Comparison of ENCODE assay signal across 1 cellular context in the genomic region with DNA sequence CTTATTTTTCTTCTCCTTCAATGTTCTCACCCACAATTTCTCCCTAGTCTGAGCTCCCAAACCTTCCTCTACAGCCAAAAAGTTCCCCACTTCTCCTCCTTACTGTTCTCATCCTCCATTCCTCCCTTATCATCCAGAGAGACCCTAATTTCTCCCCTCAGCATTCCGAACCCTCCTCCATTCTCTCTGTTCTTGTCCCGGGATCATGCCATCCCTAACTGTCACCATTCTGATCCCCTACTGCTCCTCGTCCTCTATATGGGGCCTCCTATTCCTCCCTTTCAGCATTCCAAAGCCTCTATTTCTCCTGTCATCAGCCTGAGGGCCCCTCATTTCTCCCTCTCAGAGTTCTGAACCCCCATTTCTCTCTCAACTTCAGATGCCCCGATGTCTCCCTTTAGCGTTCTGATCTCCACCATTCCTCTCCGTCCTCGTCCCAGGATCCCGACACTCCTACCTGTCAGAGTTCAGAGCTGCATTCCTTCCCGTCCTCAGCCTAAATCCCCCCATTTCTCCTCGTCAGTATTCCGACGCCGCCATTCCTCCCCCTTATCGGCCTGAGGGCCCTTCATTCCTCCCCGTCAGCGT.
A peak's percentile ranks its signal among the peaks of the same experiment; 100 is the strongest.
TF ChIP-seq lines count a peak whose summit lies in the region.

No MANE protein-coding gene starts in this region.

TF ChIP-seq in HEK293, 187 proteins besides CTCF, POLR2A, EP300 and RAD21 (continued from another document):
- TF ChIP-seq PRDM2 (tag by site-specific recombination; IDR thresholded peaks at IDR 0.05; ENCODE audit: borderline replicate concordance) = peak; percentile 99; the same call in 1 of the 2 replicates
- 0 out of 2 replicates have a peak, but pooled peaks have one; percentile 12 for TF ChIP-seq BCL11A (tag by site-specific recombination; IDR thresholded peaks at IDR 0.05; ENCODE audit: low read depth)
- peak; percentile 85; the same call in 1 of the 2 replicates for TF ChIP-seq YY1 (tag by site-specific recombination; IDR thresholded peaks at IDR 0.05)
- TF ChIP-seq ZNF416 (tag by site-specific recombination; IDR thresholded peaks at IDR 0.05) = peak; percentile 73; the same call in 1 of the 2 replicates
- TF ChIP-seq BCL6B (tag by site-specific recombination; IDR thresholded peaks at IDR 0.05) = no peak
- 0 out of 2 replicates have a peak, but pooled peaks have one; percentile 46 for TF ChIP-seq ZNF148 (tag by site-specific recombination; IDR thresholded peaks at IDR 0.05; ENCODE audit: borderline replicate concordance)
- TF ChIP-seq ZNF121 (tag by site-specific recombination; IDR thresholded peaks at IDR 0.05) = no peak
- TF ChIP-seq ZNF37A (tag by site-specific recombination; IDR thresholded peaks at IDR 0.05) = no peak
- no peak for TF ChIP-seq MEIS1 (CRISPR knock-in tag; IDR thresholded peaks at IDR 0.05; ENCODE audit: borderline replicate concordance)
- no peak for TF ChIP-seq PRDM6 (tag by site-specific recombination; IDR thresholded peaks at IDR 0.05)
- no peak for TF ChIP-seq SALL2 (tag by site-specific recombination; IDR thresholded peaks at IDR 0.05; ENCODE audit: borderline replicate concordance)
- TF ChIP-seq ZNF701 (tag by site-specific recombination; IDR thresholded peaks at IDR 0.05) = peak; percentile 13; the same call in 1 of the 2 replicates
- TF ChIP-seq ZNF623 (tag by site-specific recombination; IDR thresholded peaks at IDR 0.05) = peak; percentile 31; the same call in 1 of the 2 replicates
- TF ChIP-seq, protein P1, sequence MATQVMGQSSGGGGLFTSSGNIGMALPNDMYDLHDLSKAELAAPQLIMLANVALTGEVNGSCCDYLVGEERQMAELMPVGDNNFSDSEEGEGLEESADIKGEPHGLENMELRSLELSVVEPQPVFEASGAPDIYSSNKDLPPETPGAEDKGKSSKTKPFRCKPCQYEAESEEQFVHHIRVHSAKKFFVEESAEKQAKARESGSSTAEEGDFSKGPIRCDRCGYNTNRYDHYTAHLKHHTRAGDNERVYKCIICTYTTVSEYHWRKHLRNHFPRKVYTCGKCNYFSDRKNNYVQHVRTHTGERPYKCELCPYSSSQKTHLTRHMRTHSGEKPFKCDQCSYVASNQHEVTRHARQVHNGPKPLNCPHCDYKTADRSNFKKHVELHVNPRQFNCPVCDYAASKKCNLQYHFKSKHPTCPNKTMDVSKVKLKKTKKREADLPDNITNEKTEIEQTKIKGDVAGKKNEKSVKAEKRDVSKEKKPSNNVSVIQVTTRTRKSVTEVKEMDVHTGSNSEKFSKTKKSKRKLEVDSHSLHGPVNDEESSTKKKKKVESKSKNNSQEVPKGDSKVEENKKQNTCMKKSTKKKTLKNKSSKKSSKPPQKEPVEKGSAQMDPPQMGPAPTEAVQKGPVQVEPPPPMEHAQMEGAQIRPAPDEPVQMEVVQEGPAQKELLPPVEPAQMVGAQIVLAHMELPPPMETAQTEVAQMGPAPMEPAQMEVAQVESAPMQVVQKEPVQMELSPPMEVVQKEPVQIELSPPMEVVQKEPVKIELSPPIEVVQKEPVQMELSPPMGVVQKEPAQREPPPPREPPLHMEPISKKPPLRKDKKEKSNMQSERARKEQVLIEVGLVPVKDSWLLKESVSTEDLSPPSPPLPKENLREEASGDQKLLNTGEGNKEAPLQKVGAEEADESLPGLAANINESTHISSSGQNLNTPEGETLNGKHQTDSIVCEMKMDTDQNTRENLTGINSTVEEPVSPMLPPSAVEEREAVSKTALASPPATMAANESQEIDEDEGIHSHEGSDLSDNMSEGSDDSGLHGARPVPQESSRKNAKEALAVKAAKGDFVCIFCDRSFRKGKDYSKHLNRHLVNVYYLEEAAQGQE (tag by site-specific recombination; IDR thresholded peaks at IDR 0.05) = 0 out of 2 replicates have a peak, but pooled peaks have one; percentile 36
- no peak for TF ChIP-seq ZSCAN23 (tag by site-specific recombination; IDR thresholded peaks at IDR 0.05)
- TF ChIP-seq ZNF169 (tag by site-specific recombination; IDR thresholded peaks at IDR 0.05) = 0 out of 2 replicates have a peak, but pooled peaks have one; percentile 4
- no peak for TF ChIP-seq SCRT2 (tag by site-specific recombination; IDR thresholded peaks at IDR 0.05)
- TF ChIP-seq ZNF239 (tag by site-specific recombination; IDR thresholded peaks at IDR 0.05) = no peak
- TF ChIP-seq, protein P2, sequence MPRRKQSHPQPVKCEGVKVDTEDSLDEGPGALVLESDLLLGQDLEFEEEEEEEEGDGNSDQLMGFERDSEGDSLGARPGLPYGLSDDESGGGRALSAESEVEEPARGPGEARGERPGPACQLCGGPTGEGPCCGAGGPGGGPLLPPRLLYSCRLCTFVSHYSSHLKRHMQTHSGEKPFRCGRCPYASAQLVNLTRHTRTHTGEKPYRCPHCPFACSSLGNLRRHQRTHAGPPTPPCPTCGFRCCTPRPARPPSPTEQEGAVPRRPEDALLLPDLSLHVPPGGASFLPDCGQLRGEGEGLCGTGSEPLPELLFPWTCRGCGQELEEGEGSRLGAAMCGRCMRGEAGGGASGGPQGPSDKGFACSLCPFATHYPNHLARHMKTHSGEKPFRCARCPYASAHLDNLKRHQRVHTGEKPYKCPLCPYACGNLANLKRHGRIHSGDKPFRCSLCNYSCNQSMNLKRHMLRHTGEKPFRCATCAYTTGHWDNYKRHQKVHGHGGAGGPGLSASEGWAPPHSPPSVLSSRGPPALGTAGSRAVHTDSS (tag by site-specific recombination; IDR thresholded peaks at IDR 0.05) = no peak
- TF ChIP-seq, protein P3, sequence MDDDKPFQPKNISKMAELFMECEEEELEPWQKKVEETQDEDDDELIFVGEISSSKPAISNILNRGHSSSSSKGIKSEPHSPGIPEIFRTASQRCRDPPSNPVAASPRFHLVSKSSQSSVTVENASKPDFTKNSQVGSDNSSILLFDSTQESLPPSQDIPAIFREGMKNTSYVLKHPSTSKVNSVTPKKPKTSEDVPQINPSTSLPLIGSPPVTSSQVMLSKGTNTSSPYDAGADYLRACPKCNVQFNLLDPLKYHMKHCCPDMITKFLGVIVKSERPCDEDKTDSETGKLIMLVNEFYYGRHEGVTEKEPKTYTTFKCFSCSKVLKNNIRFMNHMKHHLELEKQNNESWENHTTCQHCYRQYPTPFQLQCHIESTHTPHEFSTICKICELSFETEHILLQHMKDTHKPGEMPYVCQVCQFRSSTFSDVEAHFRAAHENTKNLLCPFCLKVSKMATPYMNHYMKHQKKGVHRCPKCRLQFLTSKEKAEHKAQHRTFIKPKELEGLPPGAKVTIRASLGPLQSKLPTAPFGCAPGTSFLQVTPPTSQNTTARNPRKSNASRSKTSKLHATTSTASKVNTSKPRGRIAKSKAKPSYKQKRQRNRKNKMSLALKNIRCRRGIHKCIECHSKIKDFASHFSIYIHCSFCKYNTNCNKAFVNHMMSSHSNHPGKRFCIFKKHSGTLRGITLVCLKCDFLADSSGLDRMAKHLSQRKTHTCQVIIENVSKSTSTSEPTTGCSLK (tag by site-specific recombination; IDR thresholded peaks at IDR 0.05) = 0 out of 2 replicates have a peak, but pooled peaks have one; percentile 17
- no peak for TF ChIP-seq INSM2 (tag by site-specific recombination; IDR thresholded peaks at IDR 0.05)
- TF ChIP-seq FEZF1 (tag by site-specific recombination; IDR thresholded peaks at IDR 0.05) = 0 out of 2 replicates have a peak, but pooled peaks have one; percentile 1
- TF ChIP-seq ZNF473 (tag by site-specific recombination; IDR thresholded peaks at IDR 0.05) = no peak
- no peak for TF ChIP-seq ZNF776 (tag by site-specific recombination; IDR thresholded peaks at IDR 0.05; ENCODE audit: borderline replicate concordance)
- TF ChIP-seq RBAK (tag by site-specific recombination; IDR thresholded peaks at IDR 0.05) = 0 out of 2 replicates have a peak, but pooled peaks have one; percentile 9
- TF ChIP-seq ZNF157 (tag by site-specific recombination; IDR thresholded peaks at IDR 0.05) = peak; percentile 36; the same call in 1 of the 2 replicates
- TF ChIP-seq KLF1 (tag by site-specific recombination; IDR thresholded peaks at IDR 0.05) = no peak
